18 cellular contexts compared by ENCODE assay signal in genomic region chr21:43986544-43987451, GRCh38. TPM values are rescaled to one million over a fixed set of nuclear protein-coding genes. Genes with fewer than 3 reads are reported as not detected.
A peak's percentile ranks its signal among the peaks of the same experiment; 100 is the strongest.
DNase-seq lines count a peak whose midpoint lies in the region; ATAC-seq and TF ChIP-seq lines count a peak whose summit lies in the region.
"Had no signal": no experiment of that assay in that cellular context is flagged by ENCODE, and none has a peak within 500 bp of the region (broad histone marks: within the 10 kb centered on the region; RNA-seq: fewer than 3 reads in every experiment).

No MANE protein-coding gene starts in this region.

- H3K36me3 Mint-ChIP-seq in CD4-positive, alpha-beta T cell (ENCODE audit: low read depth) = peaks cover 8% of the 10 kb centered on the region
- H3K36me3 Mint-ChIP-seq in H9 (ENCODE audit: insufficient read depth in 1 of 3, low read depth in 3 of 3) = no peaks in the 10 kb centered on the region
- peaks cover 5% of the 10 kb centered on the region for H3K36me3 Mint-ChIP-seq in activated CD4-positive, alpha-beta T cell treated with anti-CD3 and anti-CD28 coated beads, Interleukin-2, amount 10 ng/mL, durations not matched to agents 7 days and 5 days (ENCODE audit: low read depth)
- H3K36me3 Mint-ChIP-seq in T-helper 2 cell treated with Interferon-gamma antibody and Interleukin-4, amounts not matched to agents 5 μg/mL and 100 μg/mL, for 36 hours (ENCODE audit: low read depth) = peaks cover 10% of the 10 kb centered on the region

- no peaks in the 10 kb centered on the region for H3K27me3 Mint-ChIP-seq in CD4-positive, alpha-beta T cell
- H3K27me3 Mint-ChIP-seq in H9 (ENCODE audit: low read depth) = no peaks in the 10 kb centered on the region
- H3K27me3 Mint-ChIP-seq in activated CD4-positive, alpha-beta T cell treated with anti-CD3 and anti-CD28 coated beads, Interleukin-2, amount 10 ng/mL, durations not matched to agents 7 days and 5 days = peaks cover 2% of the 10 kb centered on the region
- H3K27me3 Mint-ChIP-seq in T-helper 2 cell treated with Interferon-gamma antibody and Interleukin-4, amounts not matched to agents 5 μg/mL and 100 μg/mL, for 36 hours (ENCODE audit: low read depth) = no peaks in the 10 kb centered on the region
- H3K27me3 Mint-ChIP-seq: CD8-positive, alpha-beta memory T cell; central memory CD8-positive, alpha-beta T cell; stimulated activated naive CD8-positive, alpha-beta T cell treated with anti-CD3 and anti-CD28 coated beads, Interleukin-15, Interleukin-2, amounts not matched to agents 100 ng/mL and 50 ng/mL, for 24 hours had no signal

- WGBS in H9 (ENCODE audit: extremely low coverage, insufficient read length, low lambda C conversion rate) = no CpG with 5 or more reads among the region's 22 CpGs
- WGBS in adrenal gland, 4 donors = 72 to 77% (median 75%) methylated on average over 22 of the region's 22 CpGs

- H3T11ph ChIP-seq in H9 (ENCODE audit: low read length) = no peak overlapping the region

- no peaks in the 10 kb centered on the region for H3K27me3 ChIP-seq in CD4-positive, alpha-beta T cell (ENCODE audit: control insufficient read depth, insufficient read depth, low read length)
- H3K27me3 ChIP-seq in H9 (ENCODE audit: insufficient read depth, low read length) (no peaks in the 10 kb centered on the region), adrenal gland (no peaks in the 10 kb centered on the region)
- H3K27me3 ChIP-seq: vagina had no signal

- H2BK12ac ChIP-seq in H9 (ENCODE audit: insufficient read length, low read depth, low read length) = no peak overlapping the region

- no peak for TF ChIP-seq POLR2A in adrenal gland (IDR thresholded peaks at IDR 0.05)

- POLR2A ChIA-PET in CD4-positive, alpha-beta T cell (lab: Charles Lee) = no interaction called here
- POLR2A ChIA-PET in activated CD4-positive, alpha-beta T cell treated with anti-CD3 and anti-CD28 coated beads, Interleukin-2, amount 10 ng/mL, durations not matched to agents 7 days and 5 days (lab: Charles Lee) = interaction anchor here (0.6 kb wide), 1 partner anchor 35 kb away, joined by 3 read pairs; no protein-coding TSS in a partner anchor

- H4K91ac ChIP-seq in H9 (ENCODE audit: insufficient read length, low read depth, low read length) = no peak overlapping the region

- no peak overlapping the region for H4K8ac ChIP-seq in H9 (replicated peaks; ENCODE audit: insufficient read length, low read depth, low read length)

- H2BK5ac ChIP-seq in H9 (ENCODE audit: insufficient read length, low read length) = no peak overlapping the region

- H2BK120ac ChIP-seq in H9 (ENCODE audit: low read depth, low read length, poor library complexity, severe bottlenecking) = no peak overlapping the region

- H2AFZ ChIP-seq in H9 (ENCODE audit: low read length) = no peak overlapping the region

- no peak for DNase-seq in CD4-positive, alpha-beta T cell
- DNase-seq in H9 (no peak), caudate nucleus (lab: John Stamatoyannopoulos, UW) (peak in 21 of 61 donors; percentile 5 to 49 (median 29)), medulla oblongata (ENCODE audit: extremely low spot score) (peak; percentile 75), adrenal gland (no peak)
- DNase-seq in activated CD4-positive, alpha-beta T cell treated with anti-CD3 and anti-CD28 coated beads, Interleukin-2, amount 10 ng/mL, durations not matched to agents 7 days and 5 days = no peak
- DNase-seq in T-helper 2 cell treated with Interferon-gamma antibody and Interleukin-4, amounts not matched to agents 5 μg/mL and 100 μg/mL, for 36 hours (ENCODE audit: low spot score) = no peak
- DNase-seq: CD8-positive, alpha-beta memory T cell; effector memory CD4-positive, alpha-beta T cell; left colon; NCI-H1930; WERI-Rb-1 had no signal

- peaks cover 0 to 15% of the 10 kb centered on the region in 2 donors for H3K36me3 ChIP-seq in adrenal gland (replicated peaks in 1 of 2)

- no peaks in the 10 kb centered on the region for H3K79me1 ChIP-seq in H9 (ENCODE audit: insufficient read depth, low read depth, low read length, poor library complexity, severe bottlenecking)

- H3K9ac ChIP-seq in H9 (ENCODE audit: extremely low read depth, insufficient read length, low read length) = no peak overlapping the region

- H3K14ac ChIP-seq in H9 (ENCODE audit: insufficient read depth, low read length) = no peak overlapping the region

- H3K4me3 Mint-ChIP-seq in CD4-positive, alpha-beta T cell = no peak overlapping the region
- no peak overlapping the region for H3K4me3 Mint-ChIP-seq in H9
- H3K4me3 Mint-ChIP-seq in activated CD4-positive, alpha-beta T cell treated with anti-CD3 and anti-CD28 coated beads, Interleukin-2, amount 10 ng/mL, durations not matched to agents 7 days and 5 days = no peak overlapping the region
- no peak overlapping the region for H3K4me3 Mint-ChIP-seq in T-helper 2 cell treated with Interferon-gamma antibody and Interleukin-4, amounts not matched to agents 5 μg/mL and 100 μg/mL, for 36 hours
- H3K4me3 Mint-ChIP-seq: CD8-positive, alpha-beta memory T cell; central memory CD8-positive, alpha-beta T cell; stimulated activated naive CD8-positive, alpha-beta T cell treated with anti-CD3 and anti-CD28 coated beads, Interleukin-15, Interleukin-2, amounts not matched to agents 100 ng/mL and 50 ng/mL, for 24 hours had no signal

- no peak overlapping the region for H3K4ac ChIP-seq in H9 (ENCODE audit: low read depth, low read length)

- ATAC-seq in CD4-positive, alpha-beta T cell (ENCODE audit: poor library complexity) = no peak
- no peak for ATAC-seq in HG02798 (IDR thresholded peaks at IDR 0.05; ENCODE audit: poor library complexity, unreplicated experiment)

- no peaks in the 10 kb centered on the region for H4K20me1 ChIP-seq in H9 (ENCODE audit: control insufficient read depth, insufficient read depth, insufficient read length)

- peaks cover 3% of the 10 kb centered on the region for H3K23me2 ChIP-seq in H9 (ENCODE audit: insufficient read length, low read depth, low read length, poor library complexity, severe bottlenecking)

- peak overlapping the region; percentile 95 for H3K4me2 ChIP-seq in H9 (ENCODE audit: insufficient read depth, insufficient read length, low read length)

- no peak overlapping the region for H3K18ac ChIP-seq in H9 (ENCODE audit: insufficient read length, low read depth, low read length)

- H2AK5ac ChIP-seq in H9 (ENCODE audit: insufficient read length, low read length) = no peak overlapping the region

- no peaks in the 10 kb centered on the region for H3K9me3 ChIP-seq in CD4-positive, alpha-beta T cell (ENCODE audit: control insufficient read depth, low read length)
- H3K9me3 ChIP-seq in H9 (ENCODE audit: control insufficient read depth, low read depth, low read length) (no peaks in the 10 kb centered on the region), adrenal gland (replicated peaks in 1 of 3) (no peaks in the 10 kb centered on the region)
- H3K9me3 ChIP-seq: mucosa of descending colon, vagina had no signal

- CTCF ChIA-PET in CD4-positive, alpha-beta T cell (lab: Charles Lee) = interaction anchor here (1.2 kb wide), 1 partner anchor 12 kb away, joined by 4 read pairs; no protein-coding TSS in a partner anchor
- CTCF ChIA-PET in activated CD4-positive, alpha-beta T cell treated with anti-CD3 and anti-CD28 coated beads, Interleukin-2, amount 10 ng/mL, durations not matched to agents 7 days and 5 days (lab: Charles Lee) = no interaction called here

- no peak overlapping the region for H3K56ac ChIP-seq in H9 (ENCODE audit: insufficient read length, low read depth, low read length)

- no peak for TF ChIP-seq CTCF in CD4-positive, alpha-beta T cell (IDR thresholded peaks at IDR 0.05)
- TF ChIP-seq CTCF in H9 (conservative IDR thresholded peaks at IDR 0.05) (no peak), adrenal gland (IDR thresholded peaks at IDR 0.05) (no peak)

- peak overlapping the region; percentile 73 for H3K27ac Mint-ChIP-seq in CD4-positive, alpha-beta T cell
- H3K27ac Mint-ChIP-seq in H9 = no peak overlapping the region
- H3K27ac Mint-ChIP-seq in activated CD4-positive, alpha-beta T cell treated with anti-CD3 and anti-CD28 coated beads, Interleukin-2, amount 10 ng/mL, durations not matched to agents 7 days and 5 days = no peak overlapping the region
- no peak overlapping the region for H3K27ac Mint-ChIP-seq in T-helper 2 cell treated with Interferon-gamma antibody and Interleukin-4, amounts not matched to agents 5 μg/mL and 100 μg/mL, for 36 hours
- H3K27ac Mint-ChIP-seq: activated T-helper 2 cell treated with anti-CD3 and anti-CD28 coated beads, Interferon-gamma antibody, Interleukin-2, Interleukin-4, amounts not matched to agents 10 μg/mL and 5 μg/mL and 100 μg/mL, durations not matched to agents 14 hours and 24 hours and 36 hours; stimulated activated naive CD8-positive, alpha-beta T cell treated with anti-CD3 and anti-CD28 coated beads, Interleukin-15, Interleukin-2, amounts not matched to agents 100 ng/mL and 50 ng/mL, for 24 hours had no signal

- H3K79me2 ChIP-seq in H9 (ENCODE audit: insufficient read depth, low read length) = no peaks in the 10 kb centered on the region

- H3K4me3 ChIP-seq in adrenal gland = no peak overlapping the region
- H3K4me3 ChIP-seq: mucosa of descending colon, vagina had no signal

- no peak overlapping the region for H2BK15ac ChIP-seq in H9 (ENCODE audit: low read depth, low read length)

- H3K4me1 ChIP-seq in H9 (ENCODE audit: insufficient read depth, low read length) (no peaks in the 10 kb centered on the region; the same call in 1 of the 2 replicates), adrenal gland (replicated peaks in 1 of 2) (no peaks in the 10 kb centered on the region)

- H3K9me3 Mint-ChIP-seq in CD4-positive, alpha-beta T cell = no peaks in the 10 kb centered on the region
- H3K9me3 Mint-ChIP-seq in H9 = no peaks in the 10 kb centered on the region
- H3K9me3 Mint-ChIP-seq in activated CD4-positive, alpha-beta T cell treated with anti-CD3 and anti-CD28 coated beads, Interleukin-2, amount 10 ng/mL, durations not matched to agents 7 days and 5 days = no peaks in the 10 kb centered on the region
- H3K9me3 Mint-ChIP-seq in T-helper 2 cell treated with Interferon-gamma antibody and Interleukin-4, amounts not matched to agents 5 μg/mL and 100 μg/mL, for 36 hours = no peaks in the 10 kb centered on the region
- H3K9me3 Mint-ChIP-seq: activated T-helper 2 cell treated with anti-CD3 and anti-CD28 coated beads, Interferon-gamma antibody, Interleukin-2, Interleukin-4, amounts not matched to agents 10 μg/mL and 5 μg/mL and 100 μg/mL, durations not matched to agents 14 hours and 24 hours and 36 hours; CD8-positive, alpha-beta memory T cell; central memory CD8-positive, alpha-beta T cell; stimulated activated naive CD8-positive, alpha-beta T cell treated with anti-CD3 and anti-CD28 coated beads, Interleukin-15, Interleukin-2, amounts not matched to agents 100 ng/mL and 50 ng/mL, for 24 hours had no signal

- no peak overlapping the region for H3K23ac ChIP-seq in H9 (ENCODE audit: insufficient read length, low read depth, low read length)

- H3K4me1 Mint-ChIP-seq in CD4-positive, alpha-beta T cell (ENCODE audit: low read depth) = peaks cover 20% of the 10 kb centered on the region
- H3K4me1 Mint-ChIP-seq in H9 = peaks cover 19 to 23% of the 10 kb centered on the region in 2 experiments
- H3K4me1 Mint-ChIP-seq in activated CD4-positive, alpha-beta T cell treated with anti-CD3 and anti-CD28 coated beads, Interleukin-2, amount 10 ng/mL, durations not matched to agents 7 days and 5 days = peaks cover 14% of the 10 kb centered on the region
- peaks cover 14% of the 10 kb centered on the region for H3K4me1 Mint-ChIP-seq in T-helper 2 cell treated with Interferon-gamma antibody and Interleukin-4, amounts not matched to agents 5 μg/mL and 100 μg/mL, for 36 hours (ENCODE audit: low read depth)

- H4K5ac ChIP-seq in H9 (ENCODE audit: insufficient read length, low read depth, low read length) = no peak overlapping the region

- intact Hi-C loops in CD4-positive, alpha-beta T cell (cut with DNase I, micrococcal nuclease) = loop anchor here in 1 of 2 experiments (10.0 kb wide), 1 partner anchor 48 kb away; no protein-coding TSS in a partner anchor
- intact Hi-C loops in adrenal gland (cut with DNase I) = no loop called here

- no peak overlapping the region for H2BK20ac ChIP-seq in H9 (ENCODE audit: low read depth, low read length, poor library complexity, severe bottlenecking)

- H3K27ac ChIP-seq in CD4-positive, alpha-beta T cell (ENCODE audit: low read depth, low read length) = no peak overlapping the region
- H3K27ac ChIP-seq in H9 (ENCODE audit: insufficient read length, low read depth, low read length) (no peak overlapping the region), caudate nucleus (ENCODE audit: low read depth, low read length) (peak overlapping the region; percentile 91), adrenal gland (no peak overlapping the region)
- H3K27ac ChIP-seq: vagina, WERI-Rb-1 had no signal

RNA-seq across cellular contexts. Expression of gene TRAPPC10, which starts 25.3 kb away (rescaled TPM):
- total RNA-seq in CD4-positive, alpha-beta T cell = 100 to 1,000 TPM in 1 of 2 experiments, 10 to 100 TPM in 1; 98.1 to 101 TPM
- total RNA-seq in H9 (2021) (27.9 and 32.9 TPM in 2 replicates), adrenal gland (10 to 100 TPM; 17.6 to 34.3 (median 27.4) TPM)
- polyA plus RNA-seq in adrenal gland = 10 to 100 TPM in 1 of 3 donors, 1 to 10 TPM in 2; 5.2 to 24.5 (median 9.3) TPM
- total RNA-seq in activated CD4-positive, alpha-beta T cell treated with anti-CD3 and anti-CD28 coated beads, Interleukin-2, amount 10 ng/mL, durations not matched to agents 7 days and 5 days = 10 to 100 TPM; 61.7 to 76.9 TPM
